23 cellular contexts compared by ENCODE assay signal in genomic region chr7:156222611-156223010, GRCh38.
"Had no signal": no experiment of that assay in that cellular context is flagged by ENCODE, and none has a peak within 500 bp of the region (broad histone marks: within the 10 kb centered on the region; RNA-seq: fewer than 3 reads in every experiment).

No MANE protein-coding gene starts in this region.

- H3K36me3 Mint-ChIP-seq: activated naive CD4-positive, alpha-beta T cell treated with anti-CD3 and anti-CD28 coated beads, Interleukin-2, amount 50 U/mL, for 72 hours had no signal

- DNase-seq: activated CD4-positive, alpha-beta T cell treated with anti-CD3 and anti-CD28 coated beads for 36 hours; activated CD4-positive, alpha-beta T cell treated with anti-CD3 and anti-CD28 coated beads, Interleukin-2, amount 10 ng/mL, durations not matched to agents 7 days and 5 days; activated CD4-positive, alpha-beta T cell treated with anti-CD3 and anti-CD28 coated beads, Interleukin-2, amount 50 U/mL, for 48 hours; activated CD8-positive, alpha-beta T cell treated with anti-CD3 and anti-CD28 coated beads, Interleukin-2, amount 10 ng/mL, durations not matched to agents 7 days and 5 days; activated gamma-delta T cell; activated naive CD4-positive, alpha-beta T cell treated with anti-CD3 and anti-CD28 coated beads for 36 hours; activated T-cell treated with anti-CD3 and anti-CD28 coated beads, Interleukin-2, amount 50 U/mL, for 24 hours; body of pancreas; IMR-90; NCI-H1048; NCI-H1105 treated with DMSO at 0.1 percent for 48 hours; NCI-H1436; NCI-H1694; NCI-H1930; NCI-H2081 treated with DMSO at 0.1 percent for 48 hours; NCI-H226; NCI-H524 treated with DMSO at 0.1 percent for 48 hours; PC-3; RPMI8226; T1000 had no signal

- ATAC-seq: activated CD4-positive, alpha-beta T cell treated with anti-CD3 and anti-CD28 coated beads for 36 hours; activated CD8-positive, alpha-beta T cell treated with anti-CD3 and anti-CD28 coated beads, Interleukin-2, amount 10 ng/mL, durations not matched to agents 7 days and 5 days; activated naive CD4-positive, alpha-beta T cell treated with anti-CD3 and anti-CD28 coated beads, Interleukin-2, amount 50 U/mL, for 72 hours; body of pancreas; PC-3; Right ventricle myocardium inferior had no signal

- H3K9me3 Mint-ChIP-seq: activated CD4-positive, alpha-beta T cell treated with anti-CD3 and anti-CD28 coated beads, Interleukin-2, amount 10 ng/mL, durations not matched to agents 7 days and 5 days; activated naive CD4-positive, alpha-beta T cell treated with anti-CD3 and anti-CD28 coated beads, Interleukin-2, amount 50 U/mL, for 72 hours; activated T-cell treated with anti-CD3 and anti-CD28 coated beads, Interleukin-2, amount 50 U/mL, for 24 hours; activated T-helper 2 cell treated with anti-CD3 and anti-CD28 coated beads, Interferon-gamma antibody, Interleukin-2, Interleukin-4, amounts not matched to agents 10 μg/mL and 5 μg/mL and 100 μg/mL, durations not matched to agents 14 hours and 24 hours and 36 hours had no signal

- H3K4me1 Mint-ChIP-seq: activated CD4-positive, alpha-beta T cell treated with anti-CD3 and anti-CD28 coated beads for 36 hours; activated CD4-positive, alpha-beta T cell treated with anti-CD3 and anti-CD28 coated beads, Interleukin-2, amount 10 ng/mL, durations not matched to agents 7 days and 5 days had no signal

- H3K4me3 Mint-ChIP-seq: activated CD4-positive, alpha-beta T cell treated with anti-CD3 and anti-CD28 coated beads for 36 hours; activated CD4-positive, alpha-beta T cell treated with anti-CD3 and anti-CD28 coated beads, Interleukin-2, amount 10 ng/mL, durations not matched to agents 7 days and 5 days; activated CD8-positive, alpha-beta T cell treated with anti-CD3 and anti-CD28 coated beads, Interleukin-2, amount 10 ng/mL, durations not matched to agents 7 days and 5 days; activated naive CD4-positive, alpha-beta T cell treated with anti-CD3 and anti-CD28 coated beads for 36 hours; activated T-cell treated with anti-CD3 and anti-CD28 coated beads, Interleukin-2, amount 50 U/mL, for 24 hours had no signal

- H3K27ac Mint-ChIP-seq: activated CD4-positive, alpha-beta T cell treated with anti-CD3 and anti-CD28 coated beads for 36 hours; activated CD4-positive, alpha-beta T cell treated with anti-CD3 and anti-CD28 coated beads, Interleukin-2, amount 10 ng/mL, durations not matched to agents 7 days and 5 days; activated CD8-positive, alpha-beta T cell treated with anti-CD3 and anti-CD28 coated beads, Interleukin-2, amount 10 ng/mL, durations not matched to agents 7 days and 5 days; activated naive CD4-positive, alpha-beta T cell treated with anti-CD3 and anti-CD28 coated beads for 36 hours; activated naive CD4-positive, alpha-beta T cell treated with anti-CD3 and anti-CD28 coated beads, Interleukin-2, amount 50 U/mL, for 72 hours; activated T-cell treated with anti-CD3 and anti-CD28 coated beads, Interleukin-2, amount 50 U/mL, for 24 hours; activated T-helper 2 cell treated with anti-CD3 and anti-CD28 coated beads, Interferon-gamma antibody, Interleukin-2, Interleukin-4, amounts not matched to agents 10 μg/mL and 5 μg/mL and 100 μg/mL, durations not matched to agents 14 hours and 24 hours and 36 hours had no signal
